ENCODE assay signal across 1 cellular context in the genomic region with DNA sequence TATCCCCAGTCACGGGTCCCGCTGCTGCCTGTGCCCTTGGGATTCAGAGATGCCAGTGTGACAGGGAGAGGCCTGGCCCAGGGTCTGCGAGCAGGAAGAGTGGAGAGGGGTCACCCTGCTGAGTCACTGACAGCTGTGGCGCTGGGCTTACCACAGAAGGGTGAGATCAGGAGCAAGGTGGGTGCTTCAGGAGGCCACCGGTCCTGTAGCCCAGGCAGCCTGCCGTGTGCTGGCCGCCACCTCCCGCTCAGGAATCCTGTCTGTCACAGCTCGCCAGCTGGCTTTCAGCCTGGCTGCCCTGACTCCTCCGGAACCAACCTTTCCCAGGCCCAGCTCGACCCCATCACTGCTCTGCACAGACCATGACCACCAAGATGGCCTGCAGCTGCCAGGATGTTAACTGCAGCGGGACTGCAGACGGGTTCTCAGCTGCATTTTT.
TF ChIP-seq lines count a peak whose summit lies in the region.

No MANE protein-coding gene starts in this region.

TF ChIP-seq in SK-N-SH, 30 proteins besides CTCF, POLR2A, EP300 and RAD21:
- TF ChIP-seq, protein P1, sequence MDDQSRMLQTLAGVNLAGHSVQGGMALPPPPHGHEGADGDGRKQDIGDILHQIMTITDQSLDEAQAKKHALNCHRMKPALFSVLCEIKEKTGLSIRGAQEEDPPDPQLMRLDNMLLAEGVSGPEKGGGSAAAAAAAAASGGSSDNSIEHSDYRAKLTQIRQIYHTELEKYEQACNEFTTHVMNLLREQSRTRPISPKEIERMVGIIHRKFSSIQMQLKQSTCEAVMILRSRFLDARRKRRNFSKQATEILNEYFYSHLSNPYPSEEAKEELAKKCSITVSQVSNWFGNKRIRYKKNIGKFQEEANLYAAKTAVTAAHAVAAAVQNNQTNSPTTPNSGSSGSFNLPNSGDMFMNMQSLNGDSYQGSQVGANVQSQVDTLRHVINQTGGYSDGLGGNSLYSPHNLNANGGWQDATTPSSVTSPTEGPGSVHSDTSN (IDR thresholded peaks at IDR 0.05) = no peak
- TF ChIP-seq NFIC (IDR thresholded peaks at IDR 0.05; ENCODE audit: borderline replicate concordance) (no peak), TCF12 (IDR thresholded peaks at IDR 0.05) (no peak), TEAD4 (IDR thresholded peaks at IDR 0.05; ENCODE audit: borderline replicate concordance, insufficient read depth) (no peak), SMC3 (IDR thresholded peaks at IDR 0.05; ENCODE audit: low read depth, low read length) (no peak), CHD2 (IDR thresholded peaks at IDR 0.05; ENCODE audit: low read length, partially characterized antibody) (no peak), RCOR1 (IDR thresholded peaks at IDR 0.05; ENCODE audit: low read length) (no peak)
